In the genomic region with DNA sequence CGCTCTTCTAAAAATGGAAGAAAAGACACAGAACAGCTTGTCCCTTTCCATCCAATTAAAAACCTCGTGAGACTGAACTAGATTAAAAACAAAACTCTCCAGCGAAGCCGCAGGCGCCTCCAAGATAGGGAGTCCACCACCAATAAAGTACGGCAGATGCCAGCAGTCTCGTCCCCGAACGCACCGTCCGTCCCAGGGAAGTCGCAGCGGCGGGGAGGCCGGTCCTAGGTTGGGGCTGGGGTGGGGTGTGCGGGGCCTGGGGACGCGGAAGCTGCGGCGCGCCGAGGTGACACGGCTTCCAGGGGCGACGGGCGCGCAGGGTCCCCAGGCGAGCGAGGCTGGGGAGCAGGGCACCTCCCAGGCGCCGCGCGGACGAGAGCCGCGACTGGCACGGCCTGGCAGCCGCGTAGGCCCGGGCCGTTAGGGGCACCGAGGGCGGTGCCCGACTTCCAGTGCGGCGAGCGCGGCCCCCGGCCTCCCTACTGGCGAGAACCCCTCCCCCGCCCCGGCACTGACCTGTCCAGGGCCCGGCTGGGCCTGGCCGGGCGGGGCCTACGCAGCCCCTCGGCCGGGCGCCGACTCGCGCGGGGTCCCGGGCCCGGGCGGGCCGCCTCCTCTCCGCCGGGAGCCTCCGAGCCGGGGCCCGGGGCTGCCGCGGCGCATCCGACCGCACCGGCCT, we compare ENCODE assay signal across 7 cellular contexts. TPM values are rescaled to one million over a fixed set of nuclear protein-coding genes. Genes with fewer than 3 reads are reported as not detected.
DNase-seq lines count a peak whose midpoint lies in the region; ATAC-seq and TF ChIP-seq lines count a peak whose summit lies in the region.

No MANE protein-coding gene starts in this region.

- ATAC-seq in GM18502 (IDR thresholded peaks at IDR 0.05; ENCODE audit: poor library complexity, unreplicated experiment) (peak; percentile 38), HCT116 (peak; percentile 55), thoracic aorta (ENCODE audit: insufficient number of reproducible peaks, low FRiP score, low read depth) (no peak)

- RAD21 ChIA-PET in HCT116 (lab: Charles Lee; ENCODE audit: low non-redundant PET in 1 of 2, low total read pairs in 2 of 2, uncharacterized antibody in 2 of 2, unreplicated experiment in 2 of 2): interaction anchor here in 1 of 2 experiments (0.6 kb wide), 1 partner anchor 27 kb away, joined by 5 read pairs; no protein-coding TSS in a partner anchor

- H3K36me3 ChIP-seq in HCT116 (ENCODE audit: control insufficient read depth in 1 of 2, insufficient read depth in 2 of 2, low read length in 2 of 2) (peaks cover 10 to 22% of the 10 kb centered on the region in 2 experiments), esophagus (ENCODE audit: control insufficient read depth in 2 of 2, insufficient read depth in 2 of 2, low read length in 1 of 2) (peaks cover 0 to 2% of the 10 kb centered on the region in 2 donors), thoracic aorta (no peaks in the 10 kb centered on the region)

- 0 to 1% methylated on average over 48 to 78 of the region's 78 CpGs for WGBS in esophagus, 2 donors

- no peak for TF ChIP-seq RAD21 in HCT116 (IDR thresholded peaks at IDR 0.05; ENCODE audit: low read depth)

- no peak for DNase-seq in HCT116 (ENCODE audit: low read depth, low spot score)
- peak; percentile 70 for DNase-seq in NB4 (ENCODE audit: low read depth)
- peak; percentile 24 for DNase-seq in activated T-cell treated with anti-CD3 and anti-CD28 coated beads for 24 hours (ENCODE audit: low read depth)
- peak; percentile 22 for DNase-seq in neural crest cell (ENCODE audit: low read depth, low spot score)
- no peak for DNase-seq in thoracic aorta (ENCODE audit: low spot score)

- peak overlapping the region; percentile 69 to 81 for H3K4me3 ChIP-seq in HCT116 (replicated peaks in 1 of 2; ENCODE audit: low read depth in 1 of 2, low read length in 2 of 2)
- H3K4me3 ChIP-seq in NB4 (ENCODE audit: low read depth, low read length): peak overlapping the region; percentile 88
- peak overlapping the region; percentile 89 to 96 for H3K4me3 ChIP-seq in esophagus (ENCODE audit: low read depth in 1 of 2, low read length in 2 of 2)
- peak overlapping the region; percentile 96 for H3K4me3 ChIP-seq in thoracic aorta

- TF ChIP-seq POLR2A in HCT116 (IDR thresholded peaks at IDR 0.05; ENCODE audit: borderline replicate concordance, extremely low read depth, insufficient read depth, insufficient read length) (no peak), NB4 (IDR thresholded peaks at IDR 0.05; ENCODE audit: extremely low read depth, insufficient read length) (no peak)

- no peaks in the 10 kb centered on the region for H3K27me3 ChIP-seq in HCT116 (ENCODE audit: insufficient read depth, low read length)
- H3K27me3 ChIP-seq in esophagus (ENCODE audit: control insufficient read depth in 1 of 2, insufficient read depth in 2 of 2, low read length in 2 of 2): no peaks in the 10 kb centered on the region
- no peaks in the 10 kb centered on the region for H3K27me3 ChIP-seq in thoracic aorta (replicated peaks; ENCODE audit: insufficient read depth)

- H4K20me1 ChIP-seq in HCT116 (ENCODE audit: insufficient read depth): no peaks in the 10 kb centered on the region

- TF ChIP-seq CTCF in HCT116 (IDR thresholded peaks at IDR 0.05 in 2 of 3, conservative IDR thresholded peaks at IDR 0.05 in 1 of 3; ENCODE audit: borderline replicate concordance in 1 of 3, insufficient read depth in 1 of 3, low read depth in 2 of 3, low read length in 2 of 3): no peak
- no peak for TF ChIP-seq CTCF in NB4 (IDR thresholded peaks at IDR 0.05; ENCODE audit: low read depth, low read length)
- TF ChIP-seq CTCF in neural crest cell (conservative IDR thresholded peaks at IDR 0.05): no peak
- no peak for TF ChIP-seq CTCF in thoracic aorta (IDR thresholded peaks at IDR 0.05)

- H3K4me1 Mint-ChIP-seq in neural crest cell: peaks cover 66% of the 10 kb centered on the region

- H3K9me3 ChIP-seq in HCT116 (ENCODE audit: control insufficient read depth in 1 of 2, insufficient read depth in 1 of 2, low read depth in 1 of 2, low read length in 2 of 2): no peaks in the 10 kb centered on the region
- no peaks in the 10 kb centered on the region for H3K9me3 ChIP-seq in esophagus (ENCODE audit: control insufficient read depth in 2 of 2, insufficient read depth in 1 of 2, low read depth in 1 of 2, low read length in 1 of 2)
- H3K9me3 ChIP-seq in thoracic aorta: no peaks in the 10 kb centered on the region

- H3K9ac ChIP-seq in HCT116 (ENCODE audit: low read length): peak overlapping the region; percentile 76

- intact Hi-C loops in HCT116 (cut with micrococcal nuclease): loop anchor here (10.0 kb wide), 1 partner anchor 224 kb away; no protein-coding TSS in a partner anchor

- POLR2A ChIA-PET in HCT116 (lab: Charles Lee): interaction anchor here (1.0 kb wide), 1 partner anchor 40 kb away, joined by 3 read pairs; no protein-coding TSS in a partner anchor

- CTCF ChIA-PET in HCT116 (lab: Charles Lee): interaction anchor here (1.1 kb wide), 1 partner anchor 53 kb away, joined by 3 read pairs; no protein-coding TSS in a partner anchor

- peak overlapping the region; percentile 97 for H3K27ac Mint-ChIP-seq in neural crest cell (ENCODE audit: unreplicated experiment)

- peak overlapping the region; percentile 90 for H3K4me2 ChIP-seq in HCT116 (ENCODE audit: low read length)

- H3K36me3 Mint-ChIP-seq in neural crest cell (ENCODE audit: low read depth): peaks cover 7% of the 10 kb centered on the region

- H3K27me3 Mint-ChIP-seq in neural crest cell (ENCODE audit: low read depth): no peaks in the 10 kb centered on the region

- peaks cover 25 to 50% of the 10 kb centered on the region in 2 experiments for H3K4me1 ChIP-seq in HCT116 (ENCODE audit: control insufficient read depth in 1 of 2, insufficient read depth in 2 of 2, low read length in 2 of 2)
- peaks cover 6 to 9% of the 10 kb centered on the region in 2 donors for H3K4me1 ChIP-seq in esophagus (ENCODE audit: control insufficient read depth in 2 of 2, insufficient read depth in 2 of 2, low read length in 1 of 2)
- peaks cover 27 to 44% of the 10 kb centered on the region in 2 donors for H3K4me1 ChIP-seq in thoracic aorta (ENCODE audit: control insufficient read depth in 1 of 2, low read depth in 2 of 2)

- H3K9me2 ChIP-seq in HCT116 (ENCODE audit: insufficient read depth): no peaks in the 10 kb centered on the region

- H3K4me3 Mint-ChIP-seq in neural crest cell: peak overlapping the region; percentile 90

- H3K9me3 Mint-ChIP-seq in neural crest cell: no peaks in the 10 kb centered on the region

- no peak overlapping the region for H2AFZ ChIP-seq in HCT116 (ENCODE audit: low read depth, low read length, poor library complexity, severe bottlenecking)

- no TSS peak for BruUV-seq in HCT116 (replicated peaks; lab: Mats Ljungman, UMichigan)

- peaks cover 53% of the 10 kb centered on the region for H3K79me2 ChIP-seq in HCT116 (ENCODE audit: insufficient read depth, low read length)

- H3K27ac ChIP-seq in HCT116 (ENCODE audit: low read depth, low read length) (peak overlapping the region; percentile 85), esophagus (ENCODE audit: low read depth in 2 of 2, low read length in 1 of 2) (peak overlapping the region; percentile 90 to 96), thoracic aorta (peak overlapping the region; percentile 95 to 97)

TF ChIP-seq in HCT116, 20 proteins besides CTCF, POLR2A, EP300 and RAD21:
- no peak for TF ChIP-seq EGR1 (IDR thresholded peaks at IDR 0.05; ENCODE audit: low read depth)
- no peak for TF ChIP-seq ELF1 (IDR thresholded peaks at IDR 0.05; ENCODE audit: borderline replicate concordance, low read depth)
- TF ChIP-seq ZNF274 (IDR thresholded peaks at IDR 0.05; ENCODE audit: low read depth, low read length): no peak
- TF ChIP-seq CBX3 (IDR thresholded peaks at IDR 0.05; ENCODE audit: low read depth): no peak
- peak; percentile 26; the same call in 1 of the 2 replicates for TF ChIP-seq POLR2AphosphoS5 (IDR thresholded peaks at IDR 0.05; ENCODE audit: low read depth, low read length)
- TF ChIP-seq EZH2phosphoT487 (IDR thresholded peaks at IDR 0.05; ENCODE audit: borderline replicate concordance): no peak
- TF ChIP-seq SRF (IDR thresholded peaks at IDR 0.05; ENCODE audit: low read depth): no peak
- peak; percentile 95 for TF ChIP-seq ZFX (IDR thresholded peaks at IDR 0.05)

RNA-seq across cellular contexts. Expression of gene A3GALT2, which starts 28.3 kb away (rescaled TPM):
- total RNA-seq in HCT116 (2021; ENCODE audit: unreplicated experiment) (not detected), neural crest cell (not detected in 2 replicates), thoracic aorta (under 1 TPM; 0.54 to 0.71 TPM)
- polyA plus RNA-seq in HCT116 (2012): not detected in 2 replicates
- under 1 TPM in 1 of 2 donors, not detected in 1; 0.04 TPM for polyA plus RNA-seq in esophagus

Comparison
In these comparisons a context has a peak if more than half of its experiments do, and no peak if none do; other contexts are left out.
1. DNase-seq: peak in NB4 (single experiment), activated T-cell treated with anti-CD3 and anti-CD28 coated beads for 24 hours (single experiment) and neural crest cell (single experiment); none in HCT116 (single experiment) and thoracic aorta (single experiment).
2. Peak in every context shown above with its lines, with median percentiles within 50 percentile points of each other: H3K27ac ChIP-seq and H3K4me3 ChIP-seq.